In the genomic region with DNA sequence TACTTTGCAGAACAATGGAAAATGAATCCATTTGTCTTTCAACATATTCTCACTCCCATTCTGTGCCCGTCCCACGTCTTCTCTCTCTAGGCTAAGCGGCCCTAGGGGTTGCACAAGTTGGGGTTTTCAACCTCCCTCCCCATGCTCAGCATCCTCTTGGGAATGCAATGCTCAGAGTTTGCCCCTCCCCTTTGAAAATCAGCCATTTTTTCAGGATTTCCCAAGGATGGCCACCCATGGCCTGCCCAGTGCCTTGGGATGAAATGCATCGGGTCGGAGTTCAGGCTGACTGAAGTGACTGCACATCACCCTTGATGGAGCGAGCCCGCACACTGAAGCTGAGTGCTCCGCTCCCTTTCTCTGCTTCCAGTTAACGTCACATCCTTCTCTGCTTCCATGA, we compare ENCODE assay signal across 1 cellular context.
TF ChIP-seq lines count a peak whose summit lies in the region.

No MANE protein-coding gene starts in this region.

TF ChIP-seq in HepG2, 621 proteins besides CTCF, POLR2A, EP300 and RAD21 (continued from another document):
- TF ChIP-seq, protein P1, sequence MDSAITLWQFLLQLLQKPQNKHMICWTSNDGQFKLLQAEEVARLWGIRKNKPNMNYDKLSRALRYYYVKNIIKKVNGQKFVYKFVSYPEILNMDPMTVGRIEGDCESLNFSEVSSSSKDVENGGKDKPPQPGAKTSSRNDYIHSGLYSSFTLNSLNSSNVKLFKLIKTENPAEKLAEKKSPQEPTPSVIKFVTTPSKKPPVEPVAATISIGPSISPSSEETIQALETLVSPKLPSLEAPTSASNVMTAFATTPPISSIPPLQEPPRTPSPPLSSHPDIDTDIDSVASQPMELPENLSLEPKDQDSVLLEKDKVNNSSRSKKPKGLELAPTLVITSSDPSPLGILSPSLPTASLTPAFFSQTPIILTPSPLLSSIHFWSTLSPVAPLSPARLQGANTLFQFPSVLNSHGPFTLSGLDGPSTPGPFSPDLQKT (CRISPR knock-in tag; IDR thresholded peaks at IDR 0.05; ENCODE audit: borderline replicate concordance) = no peak
